Comparison of ENCODE assay signal across 9 cellular contexts in genomic region chr16:15572329-15573001, GRCh38.
DNase-seq lines count a peak whose midpoint lies in the region; ATAC-seq and TF ChIP-seq lines count a peak whose summit lies in the region.
"Had no signal": no experiment of that assay in that cellular context is flagged by ENCODE, and none has a peak within 500 bp of the region (broad histone marks: within the 10 kb centered on the region; RNA-seq: fewer than 3 reads in every experiment).

No MANE protein-coding gene starts in this region.

- peak; percentile 13 for TF ChIP-seq CTCF in AG09319 (IDR thresholded peaks at IDR 0.05; ENCODE audit: low read depth, low read length)
- no peak for TF ChIP-seq CTCF in HFFc6 (IDR thresholded peaks at IDR 0.05)
- no peak for TF ChIP-seq CTCF in nephron (IDR thresholded peaks at IDR 0.05; ENCODE audit: unreplicated experiment in 3 of 3)

- ATAC-seq in GM21367 (IDR thresholded peaks at IDR 0.05; ENCODE audit: unreplicated experiment), result no peak
- ATAC-seq in GM21360 (IDR thresholded peaks at IDR 0.05; ENCODE audit: unreplicated experiment), result no peak
- ATAC-seq in GM19035 (IDR thresholded peaks at IDR 0.05; ENCODE audit: unreplicated experiment), result no peak

- H3K4me3 Mint-ChIP-seq in HFFc6 (no peak overlapping the region), nephron (no peak overlapping the region)

- DNase-seq in AG09319 (ENCODE audit: extremely low read depth, low read depth) (peak; percentile 80), HFFc6 (peak; percentile 34), amniotic epithelial cell (ENCODE audit: low read depth) (peak; percentile 83), NCI-H1417 treated with DMSO at 0.1 percent for 48 hours (lab: John Stamatoyannopoulos, UW) (no peak)
- DNase-seq: ovary had no signal

- H3K27me3 Mint-ChIP-seq in HFFc6 (ENCODE audit: insufficient read depth), result peaks cover 1% of the 10 kb centered on the region
- H3K27me3 Mint-ChIP-seq in nephron (ENCODE audit: low read depth), result no peaks in the 10 kb centered on the region

- H3K4me1 Mint-ChIP-seq in HFFc6 (ENCODE audit: low read depth) (peaks cover 26% of the 10 kb centered on the region), nephron (peaks cover 21% of the 10 kb centered on the region)

- H3K36me3 Mint-ChIP-seq in HFFc6 (ENCODE audit: low read depth) (peaks cover 37% of the 10 kb centered on the region), nephron (ENCODE audit: low read depth) (peaks cover 39% of the 10 kb centered on the region)

- no peaks in the 10 kb centered on the region for H3K9me3 Mint-ChIP-seq in HFFc6
- no peaks in the 10 kb centered on the region for H3K9me3 Mint-ChIP-seq in nephron

- H3K27ac Mint-ChIP-seq in HFFc6 (no peak overlapping the region; the same call in 1 of the 2 replicates), nephron (peak overlapping the region in 2 of 3 experiments; percentile 37 to 73)
